8 cellular contexts compared by ENCODE assay signal in genomic region chr1:25642710-25643109, GRCh38.
DNase-seq lines count a peak whose midpoint lies in the region; ATAC-seq and TF ChIP-seq lines count a peak whose summit lies in the region.

No MANE protein-coding gene starts in this region.

- peaks cover 65% of the 10 kb centered on the region for H3K36me3 Mint-ChIP-seq in activated naive CD4-positive, alpha-beta T cell treated with anti-CD3 and anti-CD28 coated beads, Interleukin-2, amount 10 ng/mL, durations not matched to agents 7 days and 5 days
- H3K36me3 Mint-ChIP-seq in memory B cell, result peaks cover 5% of the 10 kb centered on the region

- H3K9me3 ChIP-seq in tibial artery, result no peaks in the 10 kb centered on the region

- intact Hi-C loops in tibial artery (cut with DNase I; ENCODE audit: low total_unique reads), result no loop called here

- H3K4me3 Mint-ChIP-seq in activated naive CD4-positive, alpha-beta T cell treated with anti-CD3 and anti-CD28 coated beads, Interleukin-2, amount 10 ng/mL, durations not matched to agents 7 days and 5 days, result peak overlapping the region; percentile 59
- H3K4me3 Mint-ChIP-seq in memory B cell, result peak overlapping the region; percentile 25

- ATAC-seq in GM18861 (IDR thresholded peaks at IDR 0.05; ENCODE audit: unreplicated experiment) (peak; percentile 64), memory B cell (ENCODE audit: low read depth) (peak; percentile 98)

- H3K27me3 ChIP-seq in tibial artery, result no peaks in the 10 kb centered on the region

- peak; percentile 77 to 81 for DNase-seq in NOMO-1 (lab: John Stamatoyannopoulos, UW; ENCODE audit: unreplicated experiment in 2 of 2)
- peak; percentile 86 for DNase-seq in activated naive CD4-positive, alpha-beta T cell treated with anti-CD3 and anti-CD28 coated beads, Interleukin-2, amount 10 ng/mL, durations not matched to agents 7 days and 5 days
- peak in 1 of 2 donors; percentile 37 for DNase-seq in memory B cell (ENCODE audit: low spot score in 2 of 2)
- DNase-seq in tibial artery, result no peak
- no peak for DNase-seq in OCI-M2 (lab: John Stamatoyannopoulos, UW; ENCODE audit: unreplicated experiment)
- no peak for DNase-seq in NCI-H1436 (lab: John Stamatoyannopoulos, UW)
- DNase-seq in NCI-H226, result no peak

- H3K9me3 Mint-ChIP-seq in activated naive CD4-positive, alpha-beta T cell treated with anti-CD3 and anti-CD28 coated beads, Interleukin-2, amount 10 ng/mL, durations not matched to agents 7 days and 5 days, result peaks cover 13% of the 10 kb centered on the region
- H3K9me3 Mint-ChIP-seq in memory B cell, result peaks cover 11% of the 10 kb centered on the region

- H3K27ac Mint-ChIP-seq in activated naive CD4-positive, alpha-beta T cell treated with anti-CD3 and anti-CD28 coated beads, Interleukin-2, amount 10 ng/mL, durations not matched to agents 7 days and 5 days, result peak overlapping the region; percentile 93
- no peak overlapping the region for H3K27ac Mint-ChIP-seq in memory B cell

- peaks cover 44% of the 10 kb centered on the region for H3K27me3 Mint-ChIP-seq in activated naive CD4-positive, alpha-beta T cell treated with anti-CD3 and anti-CD28 coated beads, Interleukin-2, amount 10 ng/mL, durations not matched to agents 7 days and 5 days
- peaks cover 31% of the 10 kb centered on the region for H3K27me3 Mint-ChIP-seq in memory B cell

- no peak overlapping the region for H3K4me3 ChIP-seq in tibial artery

- H3K36me3 ChIP-seq in tibial artery, result peaks cover 0 to 4% (median 0%) of the 10 kb centered on the region in 3 donors

- CTCF ChIA-PET in activated naive CD4-positive, alpha-beta T cell treated with anti-CD3 and anti-CD28 coated beads, Interleukin-2, amount 10 ng/mL, durations not matched to agents 7 days and 5 days (lab: Charles Lee), result interaction anchor here (0.9 to 2.5 kb wide), 9 partner anchors 20 to 153 kb away, joined by 3 to 20 read pairs (median 3); no protein-coding TSS in a partner anchor

- peak overlapping the region; percentile 17 for H3K27ac ChIP-seq in tibial artery

- peaks cover 71% of the 10 kb centered on the region for H3K4me1 Mint-ChIP-seq in activated naive CD4-positive, alpha-beta T cell treated with anti-CD3 and anti-CD28 coated beads, Interleukin-2, amount 10 ng/mL, durations not matched to agents 7 days and 5 days
- H3K4me1 Mint-ChIP-seq in memory B cell, result peaks cover 10% of the 10 kb centered on the region

- H3K4me1 ChIP-seq in tibial artery, result peaks cover 0 to 21% (median 14%) of the 10 kb centered on the region in 4 donors

- no peak for TF ChIP-seq CTCF in tibial artery (IDR thresholded peaks at IDR 0.05)

Comparison
In these comparisons a context has a peak if more than half of its experiments do, and no peak if none do; other contexts are left out.
1. DNase-seq: peak in NOMO-1 (2 of 2) and activated naive CD4-positive, alpha-beta T cell treated with anti-CD3 and anti-CD28 coated beads, Interleukin-2, amount 10 ng/mL, durations not matched to agents 7 days and 5 days (single experiment); none in tibial artery (0 of 2), OCI-M2 (single experiment), NCI-H1436 (single experiment) and NCI-H226 (single experiment).